24 cellular contexts compared by ENCODE assay signal in the genomic region with DNA sequence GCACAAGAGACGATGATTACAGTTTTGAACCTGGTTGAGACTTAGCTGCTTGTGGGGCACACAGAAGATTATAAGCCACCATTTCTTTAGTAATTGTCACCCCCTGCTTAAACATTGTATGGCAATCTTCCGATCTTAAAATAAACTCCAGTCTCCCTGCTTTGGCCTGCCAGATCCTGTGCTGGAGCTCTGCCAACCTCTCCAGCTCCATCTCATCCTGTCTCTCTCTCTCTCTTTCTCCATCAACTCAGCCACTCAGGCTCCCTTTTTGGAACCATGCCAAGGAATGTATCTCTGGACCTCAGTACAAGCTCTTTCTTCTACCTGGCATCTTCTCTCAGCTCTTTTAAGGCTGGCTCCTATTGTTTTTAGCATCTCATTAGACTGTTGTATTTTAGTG.
DNase-seq lines count a peak whose midpoint lies in the region; ATAC-seq and TF ChIP-seq lines count a peak whose summit lies in the region.
"Had no signal": no experiment of that assay in that cellular context is flagged by ENCODE, and none has a peak within 500 bp of the region (broad histone marks: within the 10 kb centered on the region; RNA-seq: fewer than 3 reads in every experiment).

No MANE protein-coding gene starts in this region.

- H3K27ac ChIP-seq in A673 (ENCODE audit: low read depth, low read length, poor library complexity, severe bottlenecking) (no peak overlapping the region), PC-3 (ENCODE audit: low read length) (no peak overlapping the region)
- H3K27ac ChIP-seq: SK-N-MC had no signal

- DNase-seq in A673 (ENCODE audit: low spot score) (peak; percentile 2), G401 (ENCODE audit: low spot score) (peak; percentile 57), PC-3 (peak; percentile 13), left colon (peak in 1 of 2 donors; percentile 44), amniotic stem cell (lab: John Stamatoyannopoulos, UW) (no peak), glutamatergic neuron (no peak), NCI-H2227 treated with DMSO at 0.1 percent for 48 hours (lab: John Stamatoyannopoulos, UW) (no peak)
- DNase-seq in activated CD4-positive, alpha-beta T cell treated with anti-CD3 and anti-CD28 coated beads, Interleukin-2, amount 50 U/mL, for 48 hours = no peak
- DNase-seq: activated CD8-positive, alpha-beta memory T cell treated with anti-CD3 and anti-CD28 coated beads for 24 hours; activated T-cell treated with anti-CD3 and anti-CD28 coated beads, Interleukin-2, amount 50 U/mL, for 72 hours; GF-D8; IMR-90; naive thymus-derived CD8-positive, alpha-beta T cell; NCI-H2029 treated with DMSO at 0.1 percent for 48 hours; NCI-H69; stimulated activated naive CD4-positive, alpha-beta T cell treated with Interleukin-2 at 50 U/mL for 16 hours; T1000; trophoblast cell had no signal

- in situ Hi-C loops in G401 (cut with HindIII; ENCODE audit: low sequenced_read_pairs) = no loop called here

- no peaks in the 10 kb centered on the region for H3K4me1 Mint-ChIP-seq in glutamatergic neuron (ENCODE audit: low read depth, unreplicated experiment)
- H3K4me1 Mint-ChIP-seq: memory B cell; naive thymus-derived CD8-positive, alpha-beta T cell had no signal

- H3K4me3 ChIP-seq in A673 (ENCODE audit: low read depth, low read length, poor library complexity, severe bottlenecking) = no peak overlapping the region
- H3K4me3 ChIP-seq in PC-3 (ENCODE audit: low read length) = no peak overlapping the region
- H3K4me3 ChIP-seq: GM12878, SK-N-MC had no signal

- BruUV-seq in A673 (replicated peaks; lab: Mats Ljungman, UMichigan) = no TSS peak
- no TSS peak for BruUV-seq in PC-3 (replicated peaks; lab: Mats Ljungman, UMichigan)

- intact Hi-C loops in A673 (cut with micrococcal nuclease; ENCODE audit: unreplicated experiment) = no loop called here
- intact Hi-C loops in PC-3 (cut with micrococcal nuclease) = no loop called here
- intact Hi-C loops in left colon (cut with DNase I, micrococcal nuclease) = no loop called here

- no peaks in the 10 kb centered on the region for H3K79me2 ChIP-seq in PC-3 (ENCODE audit: low read length)

- H3K9me2 ChIP-seq in PC-3 (replicated peaks; ENCODE audit: low read length) = no peaks in the 10 kb centered on the region

- no peaks in the 10 kb centered on the region for H4K20me1 ChIP-seq in PC-3 (ENCODE audit: low read length)

- H3K4me1 ChIP-seq in A673 (ENCODE audit: insufficient read depth, low read length, poor library complexity, severe bottlenecking) (no peaks in the 10 kb centered on the region), PC-3 (ENCODE audit: insufficient read depth, low read length) (no peaks in the 10 kb centered on the region)

- POLR2A ChIA-PET in A673 (lab: Charles Lee; ENCODE audit: low non-redundant PET) = no interaction called here
- POLR2A ChIA-PET in PC-3 (lab: Charles Lee; ENCODE audit: unreplicated experiment) = no interaction called here

- H3F3A ChIP-seq in PC-3 (ENCODE audit: low read length, unreplicated experiment) = no peaks in the 10 kb centered on the region

- CTCF ChIA-PET in A673 (lab: Charles Lee) = no interaction called here
- CTCF ChIA-PET in PC-3 (lab: Charles Lee) = no interaction called here

- no peak overlapping the region for H3K4me2 ChIP-seq in PC-3 (ENCODE audit: low read length)

- H3K27me3 ChIP-seq in A673 (replicated peaks; ENCODE audit: insufficient read depth, low read depth, low read length, poor library complexity) (no peaks in the 10 kb centered on the region), PC-3 (ENCODE audit: low read length) (no peaks in the 10 kb centered on the region)

- H3K36me3 ChIP-seq in A673 (ENCODE audit: insufficient read depth, low read length, poor library complexity, severe bottlenecking) (no peaks in the 10 kb centered on the region), PC-3 (ENCODE audit: low read depth, low read length) (no peaks in the 10 kb centered on the region)

- ATAC-seq in PC-3 (peak; percentile 11), left colon (peak; percentile 30)
- ATAC-seq: activated CD4-positive, CD25-positive, alpha-beta regulatory T cell treated with anti-CD3 and anti-CD28 coated beads, Interleukin-2, amount 50 U/mL, for 24 hours; activated T-cell treated with anti-CD3 and anti-CD28 coated beads, Interleukin-2, amount 50 U/mL, for 72 hours; GM12878; naive thymus-derived CD8-positive, alpha-beta T cell; Panc1 had no signal

- TF ChIP-seq CTCF in A673 (conservative IDR thresholded peaks at IDR 0.05; ENCODE audit: low read depth, low read length) = no peak
- TF ChIP-seq CTCF in PC-3 (conservative IDR thresholded peaks at IDR 0.05; ENCODE audit: low read depth, low read length) = no peak
- no peak for TF ChIP-seq CTCF in glutamatergic neuron (IDR thresholded peaks at IDR 0.05; ENCODE audit: partially characterized antibody, unreplicated experiment)

- no peak overlapping the region for H2AFZ ChIP-seq in PC-3 (ENCODE audit: low read length)

- no peak overlapping the region for H3K9ac ChIP-seq in PC-3 (ENCODE audit: low read length)

- no peak overlapping the region for H3K4me3 Mint-ChIP-seq in glutamatergic neuron (ENCODE audit: unreplicated experiment)
- H3K4me3 Mint-ChIP-seq: activated naive CD8-positive, alpha-beta T cell; activated T-cell treated with anti-CD3 and anti-CD28 coated beads, Interleukin-2, amount 50 U/mL, for 72 hours; memory B cell; naive thymus-derived CD8-positive, alpha-beta T cell had no signal

- H3K27me3 Mint-ChIP-seq in glutamatergic neuron (ENCODE audit: unreplicated experiment) = no peaks in the 10 kb centered on the region
- H3K27me3 Mint-ChIP-seq: activated naive CD8-positive, alpha-beta T cell; memory B cell; naive thymus-derived CD8-positive, alpha-beta T cell had no signal

- H3K9me3 ChIP-seq in A673 (ENCODE audit: low read depth, low read length, poor library complexity, severe bottlenecking) = no peaks in the 10 kb centered on the region
- no peaks in the 10 kb centered on the region for H3K9me3 ChIP-seq in PC-3 (ENCODE audit: low read length)

- H3K36me3 Mint-ChIP-seq in glutamatergic neuron (ENCODE audit: unreplicated experiment) = peaks cover 4% of the 10 kb centered on the region
- H3K36me3 Mint-ChIP-seq: activated naive CD8-positive, alpha-beta T cell; memory B cell; naive thymus-derived CD8-positive, alpha-beta T cell had no signal

- no peaks in the 10 kb centered on the region for H3K9me3 Mint-ChIP-seq in glutamatergic neuron (ENCODE audit: unreplicated experiment)

- no peak overlapping the region for H3K27ac Mint-ChIP-seq in glutamatergic neuron (ENCODE audit: unreplicated experiment)
- H3K27ac Mint-ChIP-seq: activated naive CD8-positive, alpha-beta T cell; activated T-cell treated with anti-CD3 and anti-CD28 coated beads, Interleukin-2, amount 50 U/mL, for 72 hours; memory B cell; naive thymus-derived CD8-positive, alpha-beta T cell had no signal

Comparison
In these comparisons a context has a peak if more than half of its experiments do, and no peak if none do; other contexts are left out.
1. DNase-seq: peak in A673 (single experiment), G401 (single experiment) and PC-3 (single experiment); none in activated CD4-positive, alpha-beta T cell treated with anti-CD3 and anti-CD28 coated beads, Interleukin-2, amount 50 U/mL, for 48 hours (0 of 2), amniotic stem cell (single experiment), glutamatergic neuron (single experiment) and NCI-H2227 treated with DMSO at 0.1 percent for 48 hours (single experiment).